ENCODE assay signal across 17 cellular contexts in genomic region chr2:76579911-76580310, GRCh38.
A peak's percentile ranks its signal among the peaks of the same experiment; 100 is the strongest.
DNase-seq lines count a peak whose midpoint lies in the region; TF ChIP-seq lines count a peak whose summit lies in the region.
"Had no signal": no experiment of that assay in that cellular context is flagged by ENCODE, and none has a peak within 500 bp of the region (broad histone marks: within the 10 kb centered on the region; RNA-seq: fewer than 3 reads in every experiment).

No MANE protein-coding gene starts in this region.

- H3K27me3 ChIP-seq in HUES64 (ENCODE audit: insufficient read depth, low read length) (no peaks in the 10 kb centered on the region), iPS DF 6.9 (ENCODE audit: control insufficient read depth, insufficient read depth, low read length) (no peaks in the 10 kb centered on the region), neural progenitor cell (peaks cover 6% of the 10 kb centered on the region)
- H3K27me3 ChIP-seq: BLaER1 had no signal

- H3K27me3 Mint-ChIP-seq in neural progenitor cell (ENCODE audit: insufficient read depth, low read depth), result peaks cover 3% of the 10 kb centered on the region
- H3K27me3 Mint-ChIP-seq: CD4-positive, CD25-positive, alpha-beta regulatory T cell had no signal

- no peak overlapping the region for H3K4me2 ChIP-seq in neural progenitor cell
- H3K4me2 ChIP-seq: BLaER1 had no signal

- H3F3A ChIP-seq in neural progenitor cell (ENCODE audit: low read depth), result no peaks in the 10 kb centered on the region

- H3K4me1 ChIP-seq in ES-I3 (ENCODE audit: insufficient read depth, low read length) (no peaks in the 10 kb centered on the region), HUES64 (ENCODE audit: insufficient read depth, low read length) (peaks cover 26% of the 10 kb centered on the region; the same call in 1 of the 2 replicates), iPS DF 6.9 (ENCODE audit: control insufficient read depth, insufficient read depth, low read length) (peaks cover 2% of the 10 kb centered on the region; the same call in 1 of the 2 replicates), neural progenitor cell (no peaks in the 10 kb centered on the region)
- H3K4me1 ChIP-seq: BLaER1 had no signal

- no peak overlapping the region for H3K27ac Mint-ChIP-seq in neural progenitor cell
- H3K27ac Mint-ChIP-seq: CD4-positive, CD25-positive, alpha-beta regulatory T cell had no signal

- H3K4me3 ChIP-seq in HUES64 (ENCODE audit: low read length), result peak overlapping the region; percentile 36; the same call in 1 of the 2 replicates
- H3K4me3 ChIP-seq in iPS DF 6.9 (ENCODE audit: low read length), result no peak overlapping the region
- H3K4me3 ChIP-seq in neural progenitor cell, result no peak overlapping the region
- H3K4me3 ChIP-seq in foreskin fibroblast (ENCODE audit: low read depth in 1 of 2, low read length in 2 of 2), result no peak overlapping the region
- H3K4me3 ChIP-seq: BLaER1 had no signal

- H3K4me1 Mint-ChIP-seq in neural progenitor cell, result no peaks in the 10 kb centered on the region
- H3K4me1 Mint-ChIP-seq: CD4-positive, CD25-positive, alpha-beta regulatory T cell had no signal

- H3K9me3 Mint-ChIP-seq in neural progenitor cell, result no peaks in the 10 kb centered on the region

- H4K20me1 ChIP-seq in neural progenitor cell (ENCODE audit: low read depth), result no peaks in the 10 kb centered on the region
- H4K20me1 ChIP-seq: BLaER1 had no signal

- no peaks in the 10 kb centered on the region for H3K9me3 ChIP-seq in ES-I3 (ENCODE audit: control insufficient read depth, insufficient read depth, low read length)
- no peaks in the 10 kb centered on the region for H3K9me3 ChIP-seq in HUES64 (ENCODE audit: insufficient read depth, low read depth, low read length)
- H3K9me3 ChIP-seq in iPS DF 6.9 (ENCODE audit: control insufficient read depth, insufficient read depth, low read length), result no peaks in the 10 kb centered on the region
- H3K9me3 ChIP-seq in neural progenitor cell (ENCODE audit: low read depth), result no peaks in the 10 kb centered on the region
- H3K9me3 ChIP-seq: BLaER1 had no signal

- H3K36me3 Mint-ChIP-seq in neural progenitor cell, result no peaks in the 10 kb centered on the region
- H3K36me3 Mint-ChIP-seq: CD4-positive, CD25-positive, alpha-beta regulatory T cell had no signal

- no peak overlapping the region for H3K4me3 Mint-ChIP-seq in neural progenitor cell
- H3K4me3 Mint-ChIP-seq: CD4-positive, CD25-positive, alpha-beta regulatory T cell had no signal

- TF ChIP-seq CTCF in neural progenitor cell (IDR thresholded peaks at IDR 0.05) (no peak), foreskin fibroblast (IDR thresholded peaks at IDR 0.05; ENCODE audit: low read depth, low read length) (no peak)

- 66% methylated on average over 3 of the region's 3 CpGs for WGBS in HUES64
- WGBS in iPS DF 6.9 (ENCODE audit: insufficient coverage, insufficient read length), result no CpG with 5 or more reads among the region's 3 CpGs

- H3K9ac ChIP-seq in ES-I3 (ENCODE audit: low read depth, low read length) (peak overlapping the region; percentile 85), HUES64 (ENCODE audit: low read depth, low read length) (peak overlapping the region; percentile 60; the same call in 1 of the 2 replicates), neural progenitor cell (no peak overlapping the region)
- H3K9ac ChIP-seq: BLaER1 had no signal

- peak overlapping the region; percentile 78; the same call in 1 of the 2 replicates for H3K27ac ChIP-seq in HUES64 (ENCODE audit: low read depth, low read length)
- H3K27ac ChIP-seq in iPS DF 6.9 (ENCODE audit: low read length), result peak overlapping the region; percentile 16
- H3K27ac ChIP-seq in neural progenitor cell, result no peak overlapping the region
- H3K27ac ChIP-seq: BLaER1 had no signal

- H2AFZ ChIP-seq in neural progenitor cell (replicated peaks), result peak overlapping the region; percentile 63

- no peak for DNase-seq in iPS DF 6.9 (ENCODE audit: low read depth, low spot score)
- DNase-seq in neural progenitor cell (ENCODE audit: low spot score), result no peak
- no peak for DNase-seq in foreskin fibroblast
- no peak for DNase-seq in iPS-NIHi7 (ENCODE audit: extremely low spot score)
- DNase-seq in activated CD4-positive, alpha-beta T cell treated with anti-CD3 and anti-CD28 coated beads, Interleukin-2, amount 50 U/mL, for 48 hours, result no peak
- no peak for DNase-seq in 8988T
- DNase-seq: CD4-positive, CD25-positive, alpha-beta regulatory T cell; GDM1; KBM-7; NCI-H2029; NCI-H446; NCI-H526 treated with DMSO at 0.1 percent for 48 hours; Right ventricle myocardium superior; RPMI8226 had no signal

- H3K79me2 ChIP-seq in neural progenitor cell (ENCODE audit: low read depth), result no peaks in the 10 kb centered on the region

- H3K36me3 ChIP-seq in ES-I3 (ENCODE audit: insufficient read depth, low read length), result no peaks in the 10 kb centered on the region
- no peaks in the 10 kb centered on the region for H3K36me3 ChIP-seq in HUES64 (ENCODE audit: insufficient read depth, low read length)
- H3K36me3 ChIP-seq in iPS DF 6.9 (ENCODE audit: control insufficient read depth, insufficient read depth, low read length), result no peaks in the 10 kb centered on the region
- no peaks in the 10 kb centered on the region for H3K36me3 ChIP-seq in neural progenitor cell
- H3K36me3 ChIP-seq: BLaER1 had no signal
